In genomic region chrX:98605941-98606340, GRCh38 we compare ENCODE assay signal across 29 cellular contexts.
"Had no signal": no experiment of that assay in that cellular context is flagged by ENCODE, and none has a peak within 500 bp of the region (broad histone marks: within the 10 kb centered on the region; RNA-seq: fewer than 3 reads in every experiment).

No MANE protein-coding gene starts in this region.

- ATAC-seq: activated CD8-positive, alpha-beta T cell treated with anti-CD3 and anti-CD28 coated beads for 36 hours; activated T-cell treated with anti-CD3 and anti-CD28 coated beads, Interleukin-2, amount 50 U/mL, for 72 hours; activated T-helper 17 cell treated with anti-CD3 and anti-CD28 coated beads, Interleukin-2, amount 50 U/mL, for 72 hours had no signal

- H3K27me3 ChIP-seq: cardiac muscle cell, MG63 had no signal

- H3K4me3 Mint-ChIP-seq: activated CD4-positive, alpha-beta T cell treated with anti-CD3 and anti-CD28 coated beads, Interleukin-2, amount 10 ng/mL, durations not matched to agents 24 days and 14 days; activated CD8-positive, alpha-beta T cell treated with anti-CD3 and anti-CD28 coated beads for 36 hours; activated naive CD8-positive, alpha-beta T cell treated with anti-CD3 and anti-CD28 coated beads for 36 hours; activated T-cell treated with anti-CD3 and anti-CD28 coated beads, Interleukin-2, amount 50 U/mL, for 72 hours; activated T-helper 17 cell treated with anti-CD3 and anti-CD28 coated beads, Interleukin-2, amount 50 U/mL, for 72 hours; central memory CD8-positive, alpha-beta T cell had no signal

- H3K27me3 Mint-ChIP-seq: activated CD4-positive, alpha-beta T cell treated with anti-CD3 and anti-CD28 coated beads, Interleukin-2, amount 10 ng/mL, durations not matched to agents 24 days and 14 days; activated CD8-positive, alpha-beta T cell treated with anti-CD3 and anti-CD28 coated beads for 36 hours; activated naive CD8-positive, alpha-beta T cell treated with anti-CD3 and anti-CD28 coated beads for 36 hours; activated T-helper 17 cell treated with anti-CD3 and anti-CD28 coated beads, Interleukin-2, amount 50 U/mL, for 72 hours; central memory CD8-positive, alpha-beta T cell had no signal

- H3K36me3 ChIP-seq: cardiac muscle cell, MG63, WERI-Rb-1 had no signal

- DNase-seq: activated CD4-positive, alpha-beta T cell treated with anti-CD3 and anti-CD28 coated beads, Interleukin-2, amount 10 ng/mL, durations not matched to agents 24 days and 14 days; activated CD4-positive, alpha-beta T cell treated with anti-CD3 and anti-CD28 coated beads, Interleukin-2, amount 50 U/mL, for 4 hours; activated CD8-positive, alpha-beta T cell treated with anti-CD3 and anti-CD28 coated beads for 36 hours; activated effector memory CD4-positive, alpha-beta T cell treated with anti-CD3 and anti-CD28 coated beads, Interleukin-2, amount 50 U/mL, for 16 hours; activated naive CD4-positive, alpha-beta T cell; activated naive CD4-positive, alpha-beta T cell treated with anti-CD3 and anti-CD28 coated beads, Interleukin-2, amount 50 U/mL, for 16 hours; activated naive CD8-positive, alpha-beta T cell treated with anti-CD3 and anti-CD28 coated beads for 36 hours; activated T-cell treated with anti-CD3 and anti-CD28 coated beads, Interleukin-2, amount 50 U/mL, for 1 hour; activated T-cell treated with anti-CD3 and anti-CD28 coated beads, Interleukin-2, amount 50 U/mL, for 72 hours; amniotic stem cell; aorta; Kasumi-1; MG63; NCI-H1048; NCI-H1105 treated with DMSO at 0.1 percent for 48 hours; NCI-H1436; NCI-H1694; NCI-H2029; NCI-H2171; NCI-H510A; NCI-H526; NCI-H748 treated with DMSO at 0.1 percent for 48 hours; NK-92 treated with Interleukin-12 subunit alpha and Interleukin-12 subunit beta, amount 100 ng/mL, for 24 hours; Right ventricle myocardium superior; T1000; WERI-Rb-1 had no signal

- H3K27ac Mint-ChIP-seq: activated CD4-positive, alpha-beta T cell treated with anti-CD3 and anti-CD28 coated beads, Interleukin-2, amount 10 ng/mL, durations not matched to agents 24 days and 14 days; activated CD8-positive, alpha-beta T cell treated with anti-CD3 and anti-CD28 coated beads for 36 hours; activated naive CD8-positive, alpha-beta T cell treated with anti-CD3 and anti-CD28 coated beads for 36 hours; activated T-cell treated with anti-CD3 and anti-CD28 coated beads, Interleukin-2, amount 50 U/mL, for 72 hours; activated T-helper 17 cell treated with anti-CD3 and anti-CD28 coated beads, Interleukin-2, amount 50 U/mL, for 72 hours had no signal

- H3K27ac ChIP-seq: cardiac muscle cell, WERI-Rb-1 had no signal

- H3K9me3 Mint-ChIP-seq: activated CD8-positive, alpha-beta T cell treated with anti-CD3 and anti-CD28 coated beads for 36 hours; activated naive CD8-positive, alpha-beta T cell treated with anti-CD3 and anti-CD28 coated beads for 36 hours; activated T-cell treated with anti-CD3 and anti-CD28 coated beads, Interleukin-2, amount 50 U/mL, for 72 hours; activated T-helper 17 cell treated with anti-CD3 and anti-CD28 coated beads, Interleukin-2, amount 50 U/mL, for 72 hours had no signal

- H3K4me1 Mint-ChIP-seq: activated CD4-positive, alpha-beta T cell treated with anti-CD3 and anti-CD28 coated beads, Interleukin-2, amount 10 ng/mL, durations not matched to agents 24 days and 14 days; activated naive CD8-positive, alpha-beta T cell treated with anti-CD3 and anti-CD28 coated beads for 36 hours; activated T-helper 17 cell treated with anti-CD3 and anti-CD28 coated beads, Interleukin-2, amount 50 U/mL, for 72 hours; central memory CD8-positive, alpha-beta T cell had no signal

- H3K36me3 Mint-ChIP-seq: activated naive CD8-positive, alpha-beta T cell treated with anti-CD3 and anti-CD28 coated beads for 36 hours had no signal

- H3K9me3 ChIP-seq: MG63 had no signal

- H3K4me3 ChIP-seq: cardiac muscle cell, MG63 had no signal
